In the genomic region with DNA sequence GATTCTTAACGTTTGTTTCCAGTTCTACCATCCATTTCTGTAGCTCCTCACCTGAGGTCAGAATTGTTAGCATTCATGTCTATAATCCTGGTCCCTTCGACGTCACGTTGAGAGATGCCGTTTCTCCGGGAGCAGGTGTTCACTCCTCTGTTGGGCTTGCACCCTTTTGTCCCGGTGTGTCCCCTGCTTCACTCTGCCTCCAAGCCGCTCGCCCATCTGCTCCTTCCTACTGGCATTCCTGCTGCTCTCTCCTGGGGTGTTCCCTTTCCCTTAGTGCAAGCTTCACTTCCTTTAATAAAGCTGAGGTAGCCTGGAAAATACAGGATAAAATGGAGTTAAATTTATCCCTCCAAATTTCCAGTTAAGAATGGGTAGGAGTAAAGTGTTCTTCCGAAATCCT, we compare ENCODE assay signal across 11 cellular contexts.
DNase-seq lines count a peak whose midpoint lies in the region; ATAC-seq and TF ChIP-seq lines count a peak whose summit lies in the region.
"Had no signal": no experiment of that assay in that cellular context is flagged by ENCODE, and none has a peak within 500 bp of the region (broad histone marks: within the 10 kb centered on the region; RNA-seq: fewer than 3 reads in every experiment).

No MANE protein-coding gene starts in this region.

- H3K36me3 ChIP-seq in right atrium auricular region (no peaks in the 10 kb centered on the region), esophagus muscularis mucosa (peaks cover 0 to 9% (median 0%) of the 10 kb centered on the region in 4 donors)

- no peaks in the 10 kb centered on the region for H3K27me3 ChIP-seq in right atrium auricular region
- H3K27me3 ChIP-seq in esophagus muscularis mucosa = no peaks in the 10 kb centered on the region
- H3K27me3 ChIP-seq: BLaER1, upper lobe of left lung had no signal

- no peak for DNase-seq in right atrium auricular region (ENCODE audit: low spot score)
- no peak for DNase-seq in cardiac septum (ENCODE audit: low spot score)
- peak; percentile 58 for DNase-seq in NCI-H345 (lab: John Stamatoyannopoulos, UW)
- peak; percentile 82 for DNase-seq in esophagus muscularis mucosa (ENCODE audit: extremely low spot score)
- no peak for DNase-seq in NCI-H226
- no peak for DNase-seq in AG20443 (ENCODE audit: low spot score)
- DNase-seq: activated CD8-positive, alpha-beta memory T cell treated with anti-CD3 and anti-CD28 coated beads, Interleukin-2, amount 10 ng/mL, durations not matched to agents 7 days and 5 days had no signal

- 80% methylated on average over 10 of the region's 10 CpGs for WGBS in esophagus muscularis mucosa

- ATAC-seq in HG02884 (IDR thresholded peaks at IDR 0.05; ENCODE audit: unreplicated experiment) = no peak

- TF ChIP-seq POLR2A in esophagus muscularis mucosa (IDR thresholded peaks at IDR 0.05; ENCODE audit: low read depth) = no peak

- TF ChIP-seq CTCF in right atrium auricular region (IDR thresholded peaks at IDR 0.05) (no peak), esophagus muscularis mucosa (IDR thresholded peaks at IDR 0.05) (no peak)

- H3K4me1 ChIP-seq in right atrium auricular region (peaks cover 0 to 18% of the 10 kb centered on the region in 2 donors), esophagus muscularis mucosa (peaks cover 10 to 18% (median 16%) of the 10 kb centered on the region in 4 donors)
- H3K4me1 ChIP-seq: BLaER1 had no signal

- H3K4me3 ChIP-seq in right atrium auricular region (no peak overlapping the region), esophagus muscularis mucosa (no peak overlapping the region)
- H3K4me3 ChIP-seq: BLaER1, psoas muscle, upper lobe of left lung had no signal

- H3K9me3 ChIP-seq in right atrium auricular region = no peaks in the 10 kb centered on the region
- no peaks in the 10 kb centered on the region for H3K9me3 ChIP-seq in esophagus muscularis mucosa
- H3K9me3 ChIP-seq: psoas muscle, upper lobe of left lung had no signal

- TF ChIP-seq EP300 in esophagus muscularis mucosa (IDR thresholded peaks at IDR 0.05) = no peak

- intact Hi-C loops in cardiac septum (cut with DNase I) (loop anchor here (5.0 kb wide), 2 partner anchors 65 to 250 kb away; partner anchors contain the start of gene TTC39C), esophagus muscularis mucosa (cut with DNase I) (loop anchor here (5.0 to 10.0 kb wide), 2 partner anchors 52 to 145 kb away; no protein-coding TSS in a partner anchor)

- H3K27ac ChIP-seq in right atrium auricular region (peak overlapping the region; percentile 64 to 78), esophagus muscularis mucosa (replicated peaks in 1 of 4) (peak overlapping the region; percentile 54 to 71 (median 64))
- H3K27ac ChIP-seq: BLaER1 had no signal

Comparison
In these comparisons a context has a peak if more than half of its experiments do, and no peak if none do; other contexts are left out.
1. DNase-seq: peak in NCI-H345 (single experiment) and esophagus muscularis mucosa (single experiment); none in right atrium auricular region (single experiment), cardiac septum (single experiment), NCI-H226 (single experiment) and AG20443 (single experiment).